ENCODE assay signal across 7 cellular contexts in the genomic region with DNA sequence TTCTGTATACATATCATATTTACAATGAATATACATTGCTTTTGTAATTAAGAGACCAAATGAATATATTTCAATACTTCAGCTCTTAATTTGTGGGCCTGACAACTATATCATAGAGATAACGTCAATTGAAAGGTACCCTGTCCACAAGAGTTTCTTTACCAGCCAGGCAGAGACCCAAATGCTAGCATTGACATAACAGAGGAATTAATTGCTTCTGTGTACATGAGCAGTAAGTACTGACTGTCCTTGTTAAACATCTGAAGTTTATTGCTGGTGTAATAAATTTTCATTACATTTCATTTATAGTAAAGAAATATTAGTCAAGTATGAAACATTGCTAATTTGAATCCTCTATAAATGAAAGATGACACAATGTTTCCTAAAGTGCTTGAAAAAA.
"Had no signal": no experiment of that assay in that cellular context is flagged by ENCODE, and none has a peak within 500 bp of the region (broad histone marks: within the 10 kb centered on the region; RNA-seq: fewer than 3 reads in every experiment).

No MANE protein-coding gene starts in this region.

- ATAC-seq: GM12878 had no signal

- H3K4me3 ChIP-seq: GM12878 had no signal

- DNase-seq: GDM1, GF-D8 had no signal

- FAIRE-seq: GM12878, GM12891, GM12892, GM18507, GM19239 had no signal
